ENCODE assay signal across 9 cellular contexts in the genomic region with DNA sequence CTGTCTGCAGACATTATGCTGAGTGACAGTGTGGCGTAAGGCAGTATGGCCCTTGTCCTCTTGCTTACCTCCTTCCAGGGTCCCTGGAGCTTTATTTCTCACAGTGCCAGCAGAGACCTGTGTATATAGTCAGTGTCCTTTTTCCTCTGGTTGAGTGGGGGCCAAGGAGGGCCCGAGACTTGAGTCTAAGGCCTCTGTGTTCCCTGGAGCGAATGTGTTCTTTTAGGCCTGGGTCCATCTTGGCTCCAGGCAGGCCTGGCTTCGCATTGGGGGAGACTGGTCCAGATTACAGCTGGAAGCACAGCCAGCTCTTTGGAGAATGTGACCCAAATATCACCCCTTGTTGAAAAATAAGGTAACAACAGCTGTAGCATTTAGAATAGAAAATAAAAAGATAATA. TPM values are rescaled to one million over a fixed set of nuclear protein-coding genes. Genes with fewer than 3 reads are reported as not detected.
DNase-seq lines count a peak whose midpoint lies in the region; ATAC-seq, FAIRE-seq and TF ChIP-seq lines count a peak whose summit lies in the region.
"Had no signal": no experiment of that assay in that cellular context is flagged by ENCODE, and none has a peak within 500 bp of the region (broad histone marks: within the 10 kb centered on the region; RNA-seq: fewer than 3 reads in every experiment).

No MANE protein-coding gene starts in this region.

- H3K4me3 ChIP-seq in K562: no peak overlapping the region
- no peak overlapping the region for H3K4me3 ChIP-seq in right cardiac atrium (ENCODE audit: low read length)

- no peak for TF ChIP-seq EP300 in K562 (IDR thresholded peaks at IDR 0.05; ENCODE audit: low read length)

- CTCF ChIA-PET in K562 (lab: Yijun Ruan, JAX; ENCODE audit: low intra/inter-chr PET ratio): no interaction called here

- peaks cover 5% of the 10 kb centered on the region; the same call in 2 of the 3 replicates for H3K36me3 ChIP-seq in K562 (ENCODE audit: control insufficient read depth, insufficient read depth, low read length)

- H2AFZ ChIP-seq in K562 (ENCODE audit: low read depth, low read length): no peak overlapping the region

- no peak overlapping the region for H3K4me2 ChIP-seq in K562 (ENCODE audit: insufficient read depth, low read length)

- DNase-seq in K562 (ENCODE audit: extremely low read depth in 1 of 4, low spot score in 3 of 4) (no peak), right cardiac atrium (peak; percentile 59 to 90 (median 85)), substantia nigra (lab: John Stamatoyannopoulos, UW) (peak in 9 of 49 donors; percentile 18 to 44 (median 26)), NCI-H226 (no peak), NCI-H1436 treated with DMSO at 0.1 percent for 48 hours (lab: John Stamatoyannopoulos, UW) (no peak)
- DNase-seq in stimulated activated CD4-positive, alpha-beta T cell treated with anti-CD3 and anti-CD28 coated beads, Interleukin-1b, Interleukin-23, amount 100 ng/mL, for 48 hours: no peak
- DNase-seq: left cardiac atrium, MM.1S, NCI-H2171 treated with DMSO at 0.1 percent for 48 hours had no signal

- no peak overlapping the region for H3K9ac ChIP-seq in K562 (ENCODE audit: insufficient read depth in 1 of 2, low read depth in 2 of 2, low read length in 2 of 2)

- H3K27ac ChIP-seq in K562 (ENCODE audit: extremely low read depth, low read depth, low read length) (no peak overlapping the region), right cardiac atrium (ENCODE audit: low read length) (peak overlapping the region; percentile 69), substantia nigra (ENCODE audit: low read depth, low read length, poor library complexity, severe bottlenecking) (peak overlapping the region; percentile 39)

- ATAC-seq in K562: no peak
- peak in 1 of 2 donors; percentile 58 for ATAC-seq in right cardiac atrium

- H3K27me3 ChIP-seq in K562 (ENCODE audit: control insufficient read depth in 2 of 2, insufficient read depth in 2 of 2, low read length in 2 of 2) (no peaks in the 10 kb centered on the region), right cardiac atrium (ENCODE audit: control insufficient read depth, insufficient read depth) (no peaks in the 10 kb centered on the region)

- peak; percentile 32 for FAIRE-seq in K562 (lab: Jason Lieb, UNC)

- no peaks in the 10 kb centered on the region for H4K20me1 ChIP-seq in K562 (replicated peaks; ENCODE audit: control insufficient read depth, insufficient read depth, low read length)

- POLR2A ChIA-PET in K562 (lab: Yijun Ruan, JAX): interaction anchor here (1.6 to 4.0 kb wide), 2 partner anchors 10 to 51 kb away, joined by 3 to 14 read pairs; a partner anchor contains a TSS

- intact Hi-C loops in K562 (cut with micrococcal nuclease) (no loop called here), right cardiac atrium (cut with DNase I) (no loop called here)

- peaks cover 39 to 43% of the 10 kb centered on the region in 2 experiments for H3K4me1 ChIP-seq in K562 (replicated peaks in 1 of 2; ENCODE audit: control insufficient read depth in 2 of 2, insufficient read depth in 2 of 2, low read length in 2 of 2)
- H3K4me1 ChIP-seq in right cardiac atrium (ENCODE audit: control insufficient read depth, insufficient read depth, low read length): peaks cover 28% of the 10 kb centered on the region

- TF ChIP-seq RAD21 in K562 (CRISPR knock-in tag; conservative IDR thresholded peaks at IDR 0.05 in 1 of 2, IDR thresholded peaks at IDR 0.05 in 1 of 2): no peak

- H3K79me2 ChIP-seq in K562 (ENCODE audit: control insufficient read depth, insufficient read depth, low read length): no peaks in the 10 kb centered on the region

- in situ Hi-C loops in K562 (cut with MboI): no loop called here

- H3K9me3 ChIP-seq in K562 (replicated peaks; ENCODE audit: control insufficient read depth, insufficient read depth, low read depth, low read length) (no peaks in the 10 kb centered on the region), right cardiac atrium (ENCODE audit: control insufficient read depth, low read length) (no peaks in the 10 kb centered on the region)

- WGBS in K562 (ENCODE audit: insufficient coverage, low coverage, missing lambda C conversion rate): 86% methylated on average over 4 of the region's 4 CpGs
- 60% methylated on average over 4 of the region's 4 CpGs for whole genome bisulfite sequencing in right cardiac atrium

- no peak for TF ChIP-seq POLR2A in K562 (conservative IDR thresholded peaks at IDR 0.05)

- peaks cover 11% of the 10 kb centered on the region for H3K9me1 ChIP-seq in K562 (ENCODE audit: control insufficient read depth, insufficient read depth, low read length)

- BruUV-seq in K562 (replicated peaks; lab: Mats Ljungman, UMichigan): no TSS peak

- TF ChIP-seq CTCF in K562 (IDR thresholded peaks at IDR 0.05 in 2 of 3, conservative IDR thresholded peaks at IDR 0.05 in 1 of 3; ENCODE audit: insufficient read depth in 2 of 3, low read depth in 1 of 3, low read length in 3 of 3): no peak

RNA-seq across cellular contexts. Expression of a gene that starts 4.9 kb away (rescaled TPM):
- total RNA-seq in K562 (2011; cell fraction: chromatin; rRNA removed; ENCODE audit: low replicate concordance): 0.74 and 3.7 TPM in 2 replicates
- total RNA-seq in K562 (2011; cell fraction: nucleolus; rRNA removed): 2.6 and 4.3 TPM in 2 replicates
- 1.8 and 2.7 TPM in 2 replicates for total RNA-seq in K562 (2011; cell fraction: nucleoplasm; rRNA removed)
- 0.41 and 0.59 TPM in 2 replicates for total RNA-seq in K562 (2014; rRNA removed)
- total RNA-seq in K562 (2014; rRNA removed; fragmentation: Illumina TruSeq; extraction: Trizol): not detected in 2 replicates
- not detected in 2 replicates for total RNA-seq in K562 (2015; rRNA removed; fragmentation: Illumina TruSeq; extraction: Trizol)
- 0.85 and 1.1 TPM in 2 replicates for total RNA-seq in K562 (2021)
- 1.5 and 1.9 TPM in 2 replicates for polyA plus RNA-seq in K562 (2011; rRNA removed)
- 2.1 and 2.8 TPM in 2 replicates for polyA plus RNA-seq in K562 (2011; cell fraction: cytosol; rRNA removed)
- polyA plus RNA-seq in K562 (2011; cell fraction: nucleus; rRNA removed): 4.2 and 6.3 TPM in 2 replicates
- 0.68 and 4.7 TPM in 2 replicates for polyA plus RNA-seq in K562 (2012)
- 0.39 and 0.54 TPM in 2 replicates for polyA plus RNA-seq in K562 (2014; fragmentation: Illumina TruSeq; extraction: Trizol)
- polyA plus RNA-seq in K562 (2014; fragmentation: Nextera tagmentation; extraction: Ambion mirVana): 1 to 10 TPM; 1.5 to 1.9 TPM
- polyA plus RNA-seq in K562 (2014; rRNA removed): 0.34 and 1.5 TPM in 2 replicates
- polyA minus RNA-seq in K562 (2011; rRNA and poly(A)+ RNA removed): 1.3 and 2.5 TPM in 2 replicates
- not detected in 2 replicates for polyA minus RNA-seq in K562 (2011; cell fraction: cytosol; rRNA and poly(A)+ RNA removed)
- 0.54 and 0.78 TPM in 2 replicates for polyA minus RNA-seq in K562 (2011; cell fraction: nucleus; rRNA and poly(A)+ RNA removed)
- 100 to 1,000 TPM in 1 of 4 donors, 10 to 100 TPM in 3; 79.1 to 113 (median 81.1) TPM for total RNA-seq in right cardiac atrium
- 127 TPM for polyA plus RNA-seq in right cardiac atrium

RNA-seq across cellular contexts. Expression of a gene that starts 6.4 kb away (rescaled TPM):
- total RNA-seq in K562 (2011; cell fraction: chromatin; rRNA removed; ENCODE audit: low replicate concordance): 76.8 and 189 TPM in 2 replicates
- total RNA-seq in K562 (2011; cell fraction: nucleolus; rRNA removed): 209 and 223 TPM in 2 replicates
- 148 and 152 TPM in 2 replicates for total RNA-seq in K562 (2011; cell fraction: nucleoplasm; rRNA removed)
- total RNA-seq in K562 (2014; rRNA removed) (189 and 243 TPM in 2 replicates), K562 (2014; rRNA removed; fragmentation: Illumina TruSeq; extraction: Trizol) (181 and 208 TPM in 2 replicates), K562 (2015; rRNA removed; fragmentation: Illumina TruSeq; extraction: Trizol) (150 and 156 TPM in 2 replicates), K562 (2021) (139 and 158 TPM in 2 replicates), right cardiac atrium (100 to 1,000 TPM in 2 of 4 donors, 10 to 100 TPM in 2; 96.1 to 111 (median 102) TPM)
- polyA plus RNA-seq in K562 (2011; rRNA removed) (324 and 492 TPM in 2 replicates), K562 (2014; fragmentation: Illumina TruSeq; extraction: Trizol) (253 and 256 TPM in 2 replicates), K562 (2014; fragmentation: Nextera tagmentation; extraction: Ambion mirVana) (100 to 1,000 TPM; 425 to 485 TPM), K562 (2014; rRNA removed) (289 and 334 TPM in 2 replicates), right cardiac atrium (169 TPM)
- polyA plus RNA-seq in K562 (2011; cell fraction: cytosol; rRNA removed): 513 and 736 TPM in 2 replicates
- 354 and 425 TPM in 2 replicates for polyA plus RNA-seq in K562 (2011; cell fraction: nucleus; rRNA removed)
- 249 and 379 TPM in 2 replicates for polyA plus RNA-seq in K562 (2012)
- polyA minus RNA-seq in K562 (2011; rRNA and poly(A)+ RNA removed): 88.4 and 169 TPM in 2 replicates
- polyA minus RNA-seq in K562 (2011; cell fraction: cytosol; rRNA and poly(A)+ RNA removed): 40.6 and 67.6 TPM in 2 replicates
- 58.2 and 63.7 TPM in 2 replicates for polyA minus RNA-seq in K562 (2011; cell fraction: nucleus; rRNA and poly(A)+ RNA removed)

RNA-seq across cellular contexts. Expression of a gene that starts 11.8 kb away (rescaled TPM):
- 24.0 and 36.3 TPM in 2 replicates for total RNA-seq in K562 (2011; cell fraction: chromatin; rRNA removed; ENCODE audit: low replicate concordance)
- 32.9 and 36.7 TPM in 2 replicates for total RNA-seq in K562 (2011; cell fraction: nucleolus; rRNA removed)
- 35.9 and 47.3 TPM in 2 replicates for total RNA-seq in K562 (2011; cell fraction: nucleoplasm; rRNA removed)
- total RNA-seq in K562 (2014; rRNA removed) (146 and 183 TPM in 2 replicates), K562 (2014; rRNA removed; fragmentation: Illumina TruSeq; extraction: Trizol) (107 and 129 TPM in 2 replicates), K562 (2015; rRNA removed; fragmentation: Illumina TruSeq; extraction: Trizol) (96.4 and 109 TPM in 2 replicates), K562 (2021) (140 and 149 TPM in 2 replicates), right cardiac atrium (10 to 100 TPM; 30.3 to 38.3 (median 35.2) TPM)
- polyA plus RNA-seq in K562 (2011; rRNA removed) (184 and 340 TPM in 2 replicates), K562 (2014; fragmentation: Illumina TruSeq; extraction: Trizol) (301 and 302 TPM in 2 replicates), K562 (2014; fragmentation: Nextera tagmentation; extraction: Ambion mirVana) (100 to 1,000 TPM; 566 to 571 TPM), K562 (2014; rRNA removed) (248 and 255 TPM in 2 replicates), right cardiac atrium (24.9 TPM)
- 266 and 268 TPM in 2 replicates for polyA plus RNA-seq in K562 (2011; cell fraction: cytosol; rRNA removed)
- 98.3 and 102 TPM in 2 replicates for polyA plus RNA-seq in K562 (2011; cell fraction: nucleus; rRNA removed)
- polyA plus RNA-seq in K562 (2012): 193 and 225 TPM in 2 replicates
- 89.7 and 134 TPM in 2 replicates for polyA minus RNA-seq in K562 (2011; rRNA and poly(A)+ RNA removed)
- 26.2 and 47.2 TPM in 2 replicates for polyA minus RNA-seq in K562 (2011; cell fraction: cytosol; rRNA and poly(A)+ RNA removed)
- 16.0 and 18.9 TPM in 2 replicates for polyA minus RNA-seq in K562 (2011; cell fraction: nucleus; rRNA and poly(A)+ RNA removed)

RNA-seq across cellular contexts. Expression of a gene that starts 13.3 kb away (rescaled TPM):
- total RNA-seq in K562 (2011; cell fraction: chromatin; rRNA removed; ENCODE audit: low replicate concordance): 12.3 and 50.7 TPM in 2 replicates
- total RNA-seq in K562 (2011; cell fraction: nucleolus; rRNA removed): 25.1 and 34.9 TPM in 2 replicates
- 20.9 and 29.0 TPM in 2 replicates for total RNA-seq in K562 (2011; cell fraction: nucleoplasm; rRNA removed)
- total RNA-seq in K562 (2014; rRNA removed) (8.4 and 12.9 TPM in 2 replicates), K562 (2014; rRNA removed; fragmentation: Illumina TruSeq; extraction: Trizol) (3.6 and 6.0 TPM in 2 replicates), K562 (2015; rRNA removed; fragmentation: Illumina TruSeq; extraction: Trizol) (7.4 and 8.4 TPM in 2 replicates), K562 (2021) (13.3 and 15.5 TPM in 2 replicates), right cardiac atrium (10 to 100 TPM; 14.5 to 17.5 (median 16.5) TPM)
- polyA plus RNA-seq in K562 (2011; rRNA removed) (8.9 and 9.6 TPM in 2 replicates), K562 (2014; fragmentation: Illumina TruSeq; extraction: Trizol) (17.1 and 20.8 TPM in 2 replicates), K562 (2014; fragmentation: Nextera tagmentation; extraction: Ambion mirVana) (1 to 10 TPM; 3.9 to 5.3 TPM), K562 (2014; rRNA removed) (12.9 and 16.2 TPM in 2 replicates), right cardiac atrium (19.0 TPM)
- polyA plus RNA-seq in K562 (2011; cell fraction: cytosol; rRNA removed): 7.1 and 29.5 TPM in 2 replicates
- 31.7 and 96.1 TPM in 2 replicates for polyA plus RNA-seq in K562 (2011; cell fraction: nucleus; rRNA removed)
- polyA plus RNA-seq in K562 (2012): 11.9 and 15.8 TPM in 2 replicates
- 3.5 and 7.0 TPM in 2 replicates for polyA minus RNA-seq in K562 (2011; rRNA and poly(A)+ RNA removed)
- polyA minus RNA-seq in K562 (2011; cell fraction: cytosol; rRNA and poly(A)+ RNA removed): 3.9 and 9.4 TPM in 2 replicates
- polyA minus RNA-seq in K562 (2011; cell fraction: nucleus; rRNA and poly(A)+ RNA removed): 7.6 and 11.0 TPM in 2 replicates

RNA-seq across cellular contexts. Expression of a gene that starts 22.7 kb away (rescaled TPM):
- total RNA-seq in K562 (2011; cell fraction: chromatin; rRNA removed; ENCODE audit: low replicate concordance): 48.1 and 80.4 TPM in 2 replicates
- 45.8 and 61.2 TPM in 2 replicates for total RNA-seq in K562 (2011; cell fraction: nucleolus; rRNA removed)
- total RNA-seq in K562 (2011; cell fraction: nucleoplasm; rRNA removed): 58.4 and 76.0 TPM in 2 replicates
- total RNA-seq in K562 (2014; rRNA removed) (22.1 and 33.2 TPM in 2 replicates), K562 (2014; rRNA removed; fragmentation: Illumina TruSeq; extraction: Trizol) (29.4 and 31.7 TPM in 2 replicates), K562 (2015; rRNA removed; fragmentation: Illumina TruSeq; extraction: Trizol) (26.8 and 30.1 TPM in 2 replicates), K562 (2021) (36.6 and 41.6 TPM in 2 replicates), right cardiac atrium (10 to 100 TPM; 25.0 to 31.9 (median 27.9) TPM)
- polyA plus RNA-seq in K562 (2011; rRNA removed) (32.6 and 50.0 TPM in 2 replicates), K562 (2014; fragmentation: Illumina TruSeq; extraction: Trizol) (31.7 and 31.8 TPM in 2 replicates), K562 (2014; fragmentation: Nextera tagmentation; extraction: Ambion mirVana) (10 to 100 TPM; 33.1 to 33.4 TPM), K562 (2014; rRNA removed) (27.5 and 31.5 TPM in 2 replicates), right cardiac atrium (28.1 TPM)
- polyA plus RNA-seq in K562 (2011; cell fraction: cytosol; rRNA removed): 29.4 and 39.0 TPM in 2 replicates
- polyA plus RNA-seq in K562 (2011; cell fraction: nucleus; rRNA removed): 36.4 and 51.5 TPM in 2 replicates
- polyA plus RNA-seq in K562 (2012): 25.7 and 42.8 TPM in 2 replicates
- polyA minus RNA-seq in K562 (2011; rRNA and poly(A)+ RNA removed): 24.7 and 40.2 TPM in 2 replicates
- polyA minus RNA-seq in K562 (2011; cell fraction: cytosol; rRNA and poly(A)+ RNA removed): 13.6 and 33.5 TPM in 2 replicates
- 15.9 and 17.7 TPM in 2 replicates for polyA minus RNA-seq in K562 (2011; cell fraction: nucleus; rRNA and poly(A)+ RNA removed)

Comparison
In these comparisons a context has a peak if more than half of its experiments do, and no peak if none do; other contexts are left out.
1. DNase-seq: peak in right cardiac atrium (3 of 3); none in K562 (0 of 4), NCI-H226 (single experiment), stimulated activated CD4-positive, alpha-beta T cell treated with anti-CD3 and anti-CD28 coated beads, Interleukin-1b, Interleukin-23, amount 100 ng/mL, for 48 hours (single experiment) and NCI-H1436 treated with DMSO at 0.1 percent for 48 hours (single experiment).
2. RNA of a gene that starts 4.9 kb away (total RNA-seq): 79.1 to 113 TPM in right cardiac atrium; 0.41 to 4.3 TPM in K562; every median in the first group is over 10 times any median in the second.